ENCODE assay signal across 1 cellular context in the genomic region with DNA sequence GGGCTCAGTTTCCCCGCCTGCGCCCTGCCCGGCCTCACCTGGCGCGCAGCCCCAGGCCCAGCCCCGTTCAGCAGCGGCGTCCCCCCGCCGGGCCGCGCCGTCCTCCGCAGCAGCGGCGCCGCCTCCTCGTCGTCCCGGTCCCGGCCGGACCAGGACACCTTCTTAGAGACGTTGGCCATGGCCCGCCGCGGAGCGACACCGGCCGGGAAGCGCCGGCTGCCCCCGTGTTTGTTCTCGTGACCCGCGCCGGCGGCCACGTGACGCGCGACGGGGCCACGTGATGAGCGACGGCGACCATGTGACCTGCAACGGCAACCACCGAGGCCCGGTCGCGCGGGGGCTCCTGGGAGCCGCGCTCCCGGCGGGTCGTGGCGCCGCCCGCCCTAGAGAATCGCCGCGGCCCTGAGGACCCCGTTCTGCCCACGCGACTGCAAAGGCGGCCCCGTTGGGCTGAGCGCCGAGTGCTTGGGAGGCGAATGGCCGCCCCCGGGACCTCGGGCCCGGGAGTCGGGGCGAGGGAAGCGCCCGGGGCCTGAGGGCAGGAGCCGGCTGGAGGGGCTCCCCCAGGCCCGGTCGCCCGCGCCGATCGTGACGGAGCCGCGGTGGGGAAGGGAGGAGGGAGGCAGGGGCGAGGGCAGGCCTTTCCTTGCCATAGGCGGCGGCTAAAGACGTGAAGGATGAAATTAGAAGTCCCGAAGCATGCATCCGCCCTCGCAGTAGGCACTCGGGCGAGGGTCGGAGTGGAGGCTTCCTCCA.
TF ChIP-seq lines count a peak whose summit lies in the region.

Gene CLCN7, minus strand, starts transcription at position 233 of the 756 bp plus-strand sequence. Its CDS starts 54 bp downstream, at position 179.

TF ChIP-seq in HepG2, 621 proteins besides CTCF, POLR2A, EP300 and RAD21 (continued from another document and continues in another):
- 0 out of 2 replicates have a peak, but pooled peaks have one; percentile 56 for TF ChIP-seq ZNF142 (CRISPR knock-in tag; IDR thresholded peaks at IDR 0.05)
- peak; percentile 49; the same call in 1 of the 2 replicates for TF ChIP-seq ZNF281 (CRISPR knock-in tag; IDR thresholded peaks at IDR 0.05; ENCODE audit: borderline replicate concordance)
- peak; percentile 48; the same call in 1 of the 2 replicates for TF ChIP-seq ZBTB7A (CRISPR knock-in tag; IDR thresholded peaks at IDR 0.05)
- no peak for TF ChIP-seq ZNF350 (CRISPR knock-in tag; IDR thresholded peaks at IDR 0.05; ENCODE audit: borderline replicate concordance, low read depth)
- TF ChIP-seq ZNF34 (CRISPR knock-in tag; IDR thresholded peaks at IDR 0.05; ENCODE audit: borderline replicate concordance), result 0 out of 2 replicates have a peak, but pooled peaks have one; percentile 19
- peak; percentile 90; the same call in 1 of the 2 replicates for TF ChIP-seq ZNF468 (CRISPR knock-in tag; IDR thresholded peaks at IDR 0.05)
- TF ChIP-seq SETDB1 (CRISPR knock-in tag; IDR thresholded peaks at IDR 0.05; ENCODE audit: borderline replicate concordance), result no peak
- TF ChIP-seq HNRNPK (IDR thresholded peaks at IDR 0.05; ENCODE audit: low read depth, low read length, poor library complexity, severe bottlenecking), result peak; percentile 68
- peak; percentile 92 for TF ChIP-seq HOXA3 (CRISPR knock-in tag; IDR thresholded peaks at IDR 0.05)
- TF ChIP-seq, protein P1, sequence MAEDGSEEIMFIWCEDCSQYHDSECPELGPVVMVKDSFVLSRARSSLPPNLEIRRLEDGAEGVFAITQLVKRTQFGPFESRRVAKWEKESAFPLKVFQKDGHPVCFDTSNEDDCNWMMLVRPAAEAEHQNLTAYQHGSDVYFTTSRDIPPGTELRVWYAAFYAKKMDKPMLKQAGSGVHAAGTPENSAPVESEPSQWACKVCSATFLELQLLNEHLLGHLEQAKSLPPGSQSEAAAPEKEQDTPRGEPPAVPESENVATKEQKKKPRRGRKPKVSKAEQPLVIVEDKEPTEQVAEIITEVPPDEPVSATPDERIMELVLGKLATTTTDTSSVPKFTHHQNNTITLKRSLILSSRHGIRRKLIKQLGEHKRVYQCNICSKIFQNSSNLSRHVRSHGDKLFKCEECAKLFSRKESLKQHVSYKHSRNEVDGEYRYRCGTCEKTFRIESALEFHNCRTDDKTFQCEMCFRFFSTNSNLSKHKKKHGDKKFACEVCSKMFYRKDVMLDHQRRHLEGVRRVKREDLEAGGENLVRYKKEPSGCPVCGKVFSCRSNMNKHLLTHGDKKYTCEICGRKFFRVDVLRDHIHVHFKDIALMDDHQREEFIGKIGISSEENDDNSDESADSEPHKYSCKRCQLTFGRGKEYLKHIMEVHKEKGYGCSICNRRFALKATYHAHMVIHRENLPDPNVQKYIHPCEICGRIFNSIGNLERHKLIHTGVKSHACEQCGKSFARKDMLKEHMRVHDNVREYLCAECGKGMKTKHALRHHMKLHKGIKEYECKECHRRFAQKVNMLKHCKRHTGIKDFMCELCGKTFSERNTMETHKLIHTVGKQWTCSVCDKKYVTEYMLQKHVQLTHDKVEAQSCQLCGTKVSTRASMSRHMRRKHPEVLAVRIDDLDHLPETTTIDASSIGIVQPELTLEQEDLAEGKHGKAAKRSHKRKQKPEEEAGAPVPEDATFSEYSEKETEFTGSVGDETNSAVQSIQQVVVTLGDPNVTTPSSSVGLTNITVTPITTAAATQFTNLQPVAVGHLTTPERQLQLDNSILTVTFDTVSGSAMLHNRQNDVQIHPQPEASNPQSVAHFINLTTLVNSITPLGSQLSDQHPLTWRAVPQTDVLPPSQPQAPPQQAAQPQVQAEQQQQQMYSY (CRISPR knock-in tag; IDR thresholded peaks at IDR 0.05), result 0 out of 2 replicates have a peak, but pooled peaks have one; percentile 51
- no peak for TF ChIP-seq KAT2B (IDR thresholded peaks at IDR 0.05; ENCODE audit: borderline replicate concordance, low read depth, low read length)
- TF ChIP-seq HNRNPUL1 (IDR thresholded peaks at IDR 0.05; ENCODE audit: low read depth, low read length), result no peak
- TF ChIP-seq, protein P2, sequence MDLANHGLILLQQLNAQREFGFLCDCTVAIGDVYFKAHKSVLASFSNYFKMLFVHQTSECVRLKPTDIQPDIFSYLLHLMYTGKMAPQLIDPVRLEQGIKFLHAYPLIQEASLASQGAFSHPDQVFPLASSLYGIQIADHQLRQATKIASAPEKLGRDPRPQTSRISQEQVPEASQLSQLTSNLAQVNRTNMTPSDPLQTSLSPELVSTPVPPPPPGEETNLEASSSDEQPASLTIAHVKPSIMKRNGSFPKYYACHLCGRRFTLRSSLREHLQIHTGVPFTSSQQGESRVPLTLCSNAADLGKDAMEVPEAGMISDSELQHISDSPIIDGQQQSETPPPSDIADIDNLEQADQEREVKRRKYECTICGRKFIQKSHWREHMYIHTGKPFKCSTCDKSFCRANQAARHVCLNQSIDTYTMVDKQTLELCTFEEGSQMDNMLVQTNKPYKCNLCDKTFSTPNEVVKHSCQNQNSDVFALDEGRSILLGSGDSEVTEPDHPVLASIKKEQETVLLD (CRISPR knock-in tag; IDR thresholded peaks at IDR 0.05; ENCODE audit: low read depth), result peak; percentile 95
- TF ChIP-seq NRL (CRISPR knock-in tag; IDR thresholded peaks at IDR 0.05; ENCODE audit: borderline replicate concordance), result no peak
- TF ChIP-seq ZNF781 (CRISPR knock-in tag; IDR thresholded peaks at IDR 0.05; ENCODE audit: borderline replicate concordance, not compliant biosample characterization), result no peak
- peak; percentile 78; the same call in 1 of the 2 replicates for TF ChIP-seq NFIC (IDR thresholded peaks at IDR 0.05; ENCODE audit: low read length)
- peak; percentile 89; the same call in 1 of the 2 replicates for TF ChIP-seq ZNF253 (CRISPR knock-in tag; IDR thresholded peaks at IDR 0.05; ENCODE audit: borderline replicate concordance)
- TF ChIP-seq HMGA1 (CRISPR knock-in tag; conservative IDR thresholded peaks at IDR 0.05), result no peak
- TF ChIP-seq ZNF816 (CRISPR knock-in tag; IDR thresholded peaks at IDR 0.05; ENCODE audit: borderline replicate concordance), result peak; percentile 88; the same call in 1 of the 2 replicates
- no peak for TF ChIP-seq MBD4 (IDR thresholded peaks at IDR 0.05; ENCODE audit: borderline replicate concordance, low read length)
- TF ChIP-seq, protein P3, sequence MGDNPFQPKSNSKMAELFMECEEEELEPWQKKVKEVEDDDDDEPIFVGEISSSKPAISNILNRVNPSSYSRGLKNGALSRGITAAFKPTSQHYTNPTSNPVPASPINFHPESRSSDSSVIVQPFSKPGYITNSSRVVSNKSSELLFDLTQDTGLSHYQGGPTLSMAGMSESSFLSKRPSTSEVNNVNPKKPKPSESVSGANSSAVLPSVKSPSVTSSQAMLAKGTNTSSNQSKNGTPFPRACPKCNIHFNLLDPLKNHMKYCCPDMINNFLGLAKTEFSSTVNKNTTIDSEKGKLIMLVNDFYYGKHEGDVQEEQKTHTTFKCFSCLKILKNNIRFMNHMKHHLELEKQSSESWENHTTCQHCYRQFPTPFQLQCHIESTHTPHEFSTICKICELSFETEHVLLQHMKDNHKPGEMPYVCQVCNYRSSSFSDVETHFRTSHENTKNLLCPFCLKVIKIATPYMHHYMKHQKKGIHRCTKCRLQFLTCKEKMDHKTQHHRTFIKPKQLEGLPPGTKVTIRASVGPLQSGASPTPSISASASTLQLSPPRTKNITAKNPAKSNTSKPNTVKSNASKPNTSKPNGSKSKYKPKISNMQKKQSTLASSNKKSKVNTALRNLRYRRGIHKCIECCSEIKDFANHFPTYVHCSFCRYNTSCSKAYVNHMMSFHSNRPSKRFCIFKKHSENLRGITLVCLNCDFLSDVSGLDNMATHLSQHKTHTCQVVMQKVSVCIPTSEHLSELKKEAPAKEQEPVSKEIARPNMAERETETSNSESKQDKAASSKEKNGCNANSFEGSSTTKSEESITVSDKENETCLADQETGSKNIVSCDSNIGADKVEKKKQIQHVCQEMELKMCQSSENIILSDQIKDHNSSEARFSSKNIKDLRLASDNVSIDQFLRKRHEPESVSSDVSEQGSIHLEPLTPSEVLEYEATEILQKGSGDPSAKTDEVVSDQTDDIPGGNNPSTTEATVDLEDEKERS (CRISPR knock-in tag; IDR thresholded peaks at IDR 0.05), result no peak
- peak; percentile 74 for TF ChIP-seq AGO2 (optimal IDR thresholded peaks at IDR 0.05; ENCODE audit: low read depth, low read length)
- TF ChIP-seq BCL6 (CRISPR knock-in tag; IDR thresholded peaks at IDR 0.05), result peak; percentile 56; the same call in 1 of the 2 replicates
- no peak; the same call in 1 of the 2 replicates for TF ChIP-seq ZNF484 (CRISPR knock-in tag; IDR thresholded peaks at IDR 0.05; ENCODE audit: borderline replicate concordance, low read depth)
- TF ChIP-seq ZNF251 (CRISPR knock-in tag; IDR thresholded peaks at IDR 0.05), result no peak
- TF ChIP-seq ZNF788 (CRISPR knock-in tag; IDR thresholded peaks at IDR 0.05; ENCODE audit: borderline replicate concordance), result peak; percentile 72; the same call in 1 of the 2 replicates
- TF ChIP-seq HNRNPL (IDR thresholded peaks at IDR 0.05; ENCODE audit: low read depth, low read length), result no peak
- TF ChIP-seq HCFC1 (IDR thresholded peaks at IDR 0.05; ENCODE audit: low read depth, low read length), result peak; percentile 34; the same call in 1 of the 2 replicates
- no peak for TF ChIP-seq SOX6 (IDR thresholded peaks at IDR 0.05)
- no peak for TF ChIP-seq SOX6 (CRISPR knock-in tag; IDR thresholded peaks at IDR 0.05)
- no peak for TF ChIP-seq CENPX (CRISPR knock-in tag; IDR thresholded peaks at IDR 0.05)
- TF ChIP-seq SRSF9 (IDR thresholded peaks at IDR 0.05; ENCODE audit: borderline replicate concordance, insufficient read depth, low read depth, low read length, poor library complexity, severe bottlenecking), result no peak
- peak; percentile 88; the same call in 1 of the 2 replicates for TF ChIP-seq ZNF614 (CRISPR knock-in tag; IDR thresholded peaks at IDR 0.05; ENCODE audit: borderline replicate concordance)
- no peak; the same call in 1 of the 2 replicates for TF ChIP-seq ZNF75D (CRISPR knock-in tag; IDR thresholded peaks at IDR 0.05; ENCODE audit: borderline replicate concordance)
- peak; percentile 48; the same call in 1 of the 2 replicates for TF ChIP-seq REPIN1 (CRISPR knock-in tag; IDR thresholded peaks at IDR 0.05; ENCODE audit: borderline replicate concordance, low read depth)
- TF ChIP-seq MLLT10 (CRISPR knock-in tag; IDR thresholded peaks at IDR 0.05), result no peak
- TF ChIP-seq ZNF317 (CRISPR knock-in tag; IDR thresholded peaks at IDR 0.05), result no peak
- peak; percentile 57; the same call in 1 of the 2 replicates for TF ChIP-seq TERF1 (CRISPR knock-in tag; IDR thresholded peaks at IDR 0.05)
- peak; percentile 95; the same call in 1 of the 2 replicates for TF ChIP-seq HOXA9 (CRISPR knock-in tag; IDR thresholded peaks at IDR 0.05; ENCODE audit: borderline replicate concordance)
